Comparison of ENCODE assay signal across 14 cellular contexts in genomic region chr12:31603546-31604009, GRCh38. TPM values are rescaled to one million over a fixed set of nuclear protein-coding genes. Genes with fewer than 3 reads are reported as not detected.
A peak's percentile ranks its signal among the peaks of the same experiment; 100 is the strongest.
DNase-seq lines count a peak whose midpoint lies in the region; ATAC-seq, FAIRE-seq and TF ChIP-seq lines count a peak whose summit lies in the region.
"Had no signal": no experiment of that assay in that cellular context is flagged by ENCODE, and none has a peak within 500 bp of the region (broad histone marks: within the 10 kb centered on the region; RNA-seq: fewer than 3 reads in every experiment).

No MANE protein-coding gene starts in this region.

- TF ChIP-seq CTCF in body of pancreas (IDR thresholded peaks at IDR 0.05), result no peak

- TF ChIP-seq POLR2A in body of pancreas (IDR thresholded peaks at IDR 0.05), result no peak

- no peak overlapping the region for H4K8ac ChIP-seq in mesendoderm (ENCODE audit: low read depth, low read length)

- H3K4me3 ChIP-seq in mesendoderm (ENCODE audit: low read length), result no peak overlapping the region
- H3K4me3 ChIP-seq in body of pancreas, result no peak overlapping the region
- H3K4me3 ChIP-seq: adrenal gland, GM23338, pancreas, PC-9, uterus had no signal

- no peak overlapping the region for H4K5ac ChIP-seq in mesendoderm (ENCODE audit: low read length)

- no peak overlapping the region for H3K4ac ChIP-seq in mesendoderm (ENCODE audit: low read depth, low read length)

- H3K56ac ChIP-seq in mesendoderm (ENCODE audit: low read length), result no peak overlapping the region

- no peak for DNase-seq in effector memory CD8-positive, alpha-beta T cell
- no peak for DNase-seq in mesendoderm
- no peak for DNase-seq in RCC 7860 (ENCODE audit: low spot score)
- no peak for DNase-seq in activated effector memory CD4-positive, alpha-beta T cell treated with anti-CD3 and anti-CD28 coated beads, Interleukin-2, amount 50 U/mL, for 16 hours
- DNase-seq in body of pancreas, result no peak
- DNase-seq: activated CD4-positive, alpha-beta T cell treated with anti-CD3 and anti-CD28 coated beads for 1 hour; adrenal gland; pancreas; PC-9; uterus had no signal

- no peak overlapping the region for H3K4me2 ChIP-seq in mesendoderm (ENCODE audit: low read length)
- H3K4me2 ChIP-seq: GM23338, PC-9 had no signal

- no peak overlapping the region for H2AK5ac ChIP-seq in mesendoderm (ENCODE audit: low read length)

- no peaks in the 10 kb centered on the region for H3K36me3 Mint-ChIP-seq in effector memory CD8-positive, alpha-beta T cell (ENCODE audit: insufficient read depth)

- H3K4me1 ChIP-seq in mesendoderm (ENCODE audit: control insufficient read depth, low read depth, low read length) (no peaks in the 10 kb centered on the region), body of pancreas (no peaks in the 10 kb centered on the region)
- H3K4me1 ChIP-seq: adrenal gland, pancreas, uterus had no signal

- no peak overlapping the region for H2BK120ac ChIP-seq in mesendoderm (ENCODE audit: low read depth, low read length)

- H3K9ac ChIP-seq in mesendoderm (ENCODE audit: low read length), result no peak overlapping the region

- intact Hi-C loops in body of pancreas (cut with DNase I), result no loop called here

- H2BK15ac ChIP-seq in mesendoderm (replicated peaks; ENCODE audit: low read depth), result no peak overlapping the region

- H3K36me3 ChIP-seq in mesendoderm (ENCODE audit: control insufficient read depth, insufficient read depth, low read length) (no peaks in the 10 kb centered on the region), body of pancreas (replicated peaks in 1 of 2; ENCODE audit: insufficient read depth in 1 of 2, low read depth in 2 of 2) (no peaks in the 10 kb centered on the region)
- H3K36me3 ChIP-seq: adrenal gland, pancreas, uterus had no signal

- H3K27ac ChIP-seq in mesendoderm (ENCODE audit: low read depth, low read length) (no peak overlapping the region), body of pancreas (no peak overlapping the region)
- H3K27ac ChIP-seq: adrenal gland, pancreas, PC-9, uterus had no signal

- H3K79me1 ChIP-seq in mesendoderm (ENCODE audit: low read length), result no peaks in the 10 kb centered on the region

- H3K27ac Mint-ChIP-seq in effector memory CD8-positive, alpha-beta T cell, result no peak overlapping the region
- H3K27ac Mint-ChIP-seq: GM23338 had no signal

- no peak overlapping the region for H3K18ac ChIP-seq in mesendoderm (ENCODE audit: low read length)

- FAIRE-seq in RCC 7860 (lab: Jason Lieb, UNC), result no peak
- FAIRE-seq: pancreas had no signal

- H3K23ac ChIP-seq in mesendoderm (ENCODE audit: low read length), result no peak overlapping the region

- H3K9me3 ChIP-seq in body of pancreas, result no peaks in the 10 kb centered on the region
- H3K9me3 ChIP-seq: adrenal gland, pancreas, uterus had no signal

- no peaks in the 10 kb centered on the region for H3K4me1 Mint-ChIP-seq in effector memory CD8-positive, alpha-beta T cell (ENCODE audit: low read depth in 2 of 2)
- H3K4me1 Mint-ChIP-seq: GM23338 had no signal

- ATAC-seq in GM18868 (IDR thresholded peaks at IDR 0.05; ENCODE audit: unreplicated experiment) (peak; percentile 96), GM21576 (IDR thresholded peaks at IDR 0.05; ENCODE audit: unreplicated experiment) (peak; percentile 96), HG03159 (IDR thresholded peaks at IDR 0.05; ENCODE audit: unreplicated experiment) (peak; percentile 94), body of pancreas (no peak)
- peak; percentile 48 for ATAC-seq in effector memory CD8-positive, alpha-beta T cell (replicated peaks)
- ATAC-seq: GM23338, pancreas had no signal

- H3K9me3 Mint-ChIP-seq in effector memory CD8-positive, alpha-beta T cell, result no peaks in the 10 kb centered on the region

- H3K27me3 Mint-ChIP-seq in effector memory CD8-positive, alpha-beta T cell, result peaks cover 8 to 30% of the 10 kb centered on the region in 2 donors

- WGBS in mesendoderm (ENCODE audit: extremely low coverage, insufficient coverage, low lambda C conversion rate), result no CpG with 5 or more reads among the region's 3 CpGs
- WGBS in body of pancreas, 2 donors, result 69 to 75% methylated on average over 3 of the region's 3 CpGs

- no peaks in the 10 kb centered on the region for H3K27me3 ChIP-seq in mesendoderm (ENCODE audit: insufficient read depth, low read length, poor library complexity)
- H3K27me3 ChIP-seq in body of pancreas, result no peaks in the 10 kb centered on the region
- H3K27me3 ChIP-seq: adrenal gland, pancreas, uterus had no signal

- no peaks in the 10 kb centered on the region for H3K79me2 ChIP-seq in mesendoderm (ENCODE audit: control insufficient read depth, insufficient read depth, low read length)

- H2BK5ac ChIP-seq in mesendoderm (ENCODE audit: low read length), result no peak overlapping the region

- H3K4me3 Mint-ChIP-seq in effector memory CD8-positive, alpha-beta T cell, result no peak overlapping the region
- H3K4me3 Mint-ChIP-seq: GM23338 had no signal

RNA-seq across cellular contexts. Expression of gene DENND5B, which starts 12.6 kb away (rescaled TPM):
- polyA plus RNA-seq in mesendoderm (2013, experiment 1 of 2), result 5.8 TPM
- polyA plus RNA-seq in mesendoderm (2013, experiment 2 of 2), result 5.7 TPM
- 10 to 100 TPM in 1 of 2 donors, 1 to 10 TPM in 1; 8.8 to 32.0 TPM for total RNA-seq in body of pancreas

RNA-seq across cellular contexts. Expression of gene ETFBKMT, which starts 55.9 kb away (rescaled TPM):
- polyA plus RNA-seq in mesendoderm (2013, experiment 1 of 2), result 0.51 TPM
- polyA plus RNA-seq in mesendoderm (2013, experiment 2 of 2), result 0.53 TPM
- total RNA-seq in body of pancreas, result 1 to 10 TPM; 2.9 to 4.9 TPM
